In genomic region chr6:81843302-81843701, GRCh38 we compare ENCODE assay signal across 28 cellular contexts.
"Had no signal": no experiment of that assay in that cellular context is flagged by ENCODE, and none has a peak within 500 bp of the region (broad histone marks: within the 10 kb centered on the region; RNA-seq: fewer than 3 reads in every experiment).

No MANE protein-coding gene starts in this region.

- DNase-seq: activated CD4-positive, alpha-beta T cell treated with anti-CD3 and anti-CD28 coated beads for 48 hours; activated CD4-positive, alpha-beta T cell treated with anti-CD3 and anti-CD28 coated beads, Interleukin-2, amount 50 U/mL, for 48 hours; activated CD8-positive, alpha-beta memory T cell treated with anti-CD3 and anti-CD28 coated beads for 24 hours; activated effector memory CD4-positive, alpha-beta T cell treated with Interleukin-2 at 50 U/mL for 16 hours; activated naive CD4-positive, alpha-beta T cell treated with Interleukin-2 at 50 U/mL for 16 hours; activated naive CD8-positive, alpha-beta T cell treated with anti-CD3 and anti-CD28 coated beads, Interleukin-2, amount 10 ng/mL, durations not matched to agents 7 days and 5 days; amniotic stem cell; caudate nucleus; cortex of kidney; effector memory CD8-positive, alpha-beta T cell; erythroblast; foreskin keratinocyte; heart left ventricle; kidney glomerular epithelial cell; lower lobe of right lung; mesenchymal stem cell; retina; stimulated activated CD4-positive, alpha-beta T cell treated with anti-CD3 and anti-CD28 coated beads, Interleukin-15, amount 100 ng/mL, for 24 hours; stimulated activated CD4-positive, alpha-beta T cell treated with anti-CD3 and anti-CD28 coated beads, Interleukin-2, amount 100 ng/mL, for 24 hours; stimulated activated naive CD4-positive, alpha-beta T cell; T-helper 9 cell; uterus had no signal

- H3K9me3 ChIP-seq: heart left ventricle, lower lobe of right lung, prostate gland, uterus had no signal

- FAIRE-seq: TTC549 had no signal

- H3K27me3 ChIP-seq: foreskin keratinocyte, heart left ventricle, uterus had no signal

- H3K27ac ChIP-seq: foreskin keratinocyte, heart left ventricle, lower lobe of right lung, prostate gland, VCaP had no signal

- ATAC-seq: activated CD4-positive, CD25-positive, alpha-beta regulatory T cell treated with anti-CD3 and anti-CD28 coated beads, Interleukin-2, amount 50 U/mL, for 24 hours; effector memory CD8-positive, alpha-beta T cell; foreskin keratinocyte; heart left ventricle; left lobe of liver; lower lobe of right lung; natural killer cell treated with Interleukin-12 subunit alpha and Interleukin-12 subunit beta and Interleukin-15 and Interleukin-18, amount 100 ng/mL, for 72 hours had no signal

- H3K4me3 ChIP-seq: heart left ventricle, lower lobe of right lung, prostate gland, uterus had no signal

- H3K36me3 ChIP-seq: heart left ventricle, lower lobe of right lung, prostate gland, uterus had no signal

- H3K4me1 ChIP-seq: foreskin keratinocyte, lower lobe of right lung, prostate gland had no signal
